ENCODE assay signal across 11 cellular contexts in the genomic region with DNA sequence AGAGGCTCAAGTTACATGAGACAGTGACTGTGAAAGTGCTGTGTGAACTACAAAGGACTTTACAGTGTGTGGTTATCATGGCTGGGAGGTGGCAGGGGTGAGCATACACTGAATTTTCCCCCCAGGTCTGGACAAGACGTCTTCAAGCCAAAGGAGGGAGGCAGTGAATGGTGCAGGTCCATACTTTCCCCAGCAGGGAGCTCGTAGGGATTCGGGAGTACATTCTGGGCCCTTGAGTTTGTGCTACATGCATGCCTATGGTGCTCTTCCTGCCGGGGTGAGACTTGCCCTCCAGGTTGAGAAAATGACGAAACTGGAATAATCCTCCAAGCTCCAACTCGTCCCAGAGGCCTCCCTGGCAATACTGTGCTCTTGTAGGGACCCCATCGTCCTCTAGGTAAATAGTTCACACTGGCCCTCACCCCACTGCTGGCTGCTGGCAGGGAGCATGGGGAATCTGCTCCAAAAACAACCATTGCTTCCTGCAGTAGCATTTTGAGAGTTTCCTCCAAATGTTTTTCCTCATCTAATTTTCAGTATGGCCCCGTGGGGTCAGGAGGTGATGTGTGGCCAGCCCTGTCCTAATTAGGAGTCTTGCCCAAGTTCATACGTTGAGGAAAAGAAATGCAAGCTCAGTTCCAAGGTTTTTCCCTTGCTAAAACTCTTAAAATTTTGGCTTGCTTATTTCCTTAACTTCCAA. TPM values are rescaled to one million over a fixed set of nuclear protein-coding genes. Genes with fewer than 3 reads are reported as not detected.
DNase-seq lines count a peak whose midpoint lies in the region; ATAC-seq and TF ChIP-seq lines count a peak whose summit lies in the region.
"Had no signal": no experiment of that assay in that cellular context is flagged by ENCODE, and none has a peak within 500 bp of the region (broad histone marks: within the 10 kb centered on the region; RNA-seq: fewer than 3 reads in every experiment).

No MANE protein-coding gene starts in this region.

- H3K36me3 Mint-ChIP-seq in activated naive CD4-positive, alpha-beta T cell treated with anti-CD3 and anti-CD28 coated beads, Interleukin-2, amount 10 ng/mL, durations not matched to agents 7 days and 5 days = peaks cover 22% of the 10 kb centered on the region

- H3K27me3 Mint-ChIP-seq in activated naive CD4-positive, alpha-beta T cell treated with anti-CD3 and anti-CD28 coated beads, Interleukin-2, amount 10 ng/mL, durations not matched to agents 7 days and 5 days = peaks cover 4% of the 10 kb centered on the region

- H3K4me3 ChIP-seq in cardiac muscle cell = no peak overlapping the region
- peak overlapping the region in 1 of 2 donors; percentile 64 for H3K4me3 ChIP-seq in testis

- 30 to 33% methylated on average over 4 to 9 of the region's 9 CpGs for WGBS in testis, 2 donors

- ATAC-seq in GM18867 (IDR thresholded peaks at IDR 0.05; ENCODE audit: unreplicated experiment) = no peak
- ATAC-seq in HG02763 (IDR thresholded peaks at IDR 0.05; ENCODE audit: unreplicated experiment) = no peak

- intact Hi-C loops in testis (cut with DNase I; ENCODE audit: low total_unique reads) = loop anchor here (5.0 kb wide), 1 partner anchor 134 kb away; no protein-coding TSS in a partner anchor

- no peaks in the 10 kb centered on the region for H3K36me3 ChIP-seq in cardiac muscle cell
- H3K36me3 ChIP-seq in testis (ENCODE audit: low read depth, missing control alignments) = no peaks in the 10 kb centered on the region
- H3K36me3 ChIP-seq: adrenal gland had no signal

- TF ChIP-seq POLR2A in testis (IDR thresholded peaks at IDR 0.05) = no peak

- no peak for DNase-seq in activated naive CD4-positive, alpha-beta T cell treated with anti-CD3 and anti-CD28 coated beads, Interleukin-2, amount 10 ng/mL, durations not matched to agents 7 days and 5 days
- no peak for DNase-seq in activated naive CD4-positive, alpha-beta T cell (lab: John Stamatoyannopoulos, UW)
- DNase-seq in SW480 (ENCODE audit: low spot score) (peak; percentile 26), cardiac muscle cell (ENCODE audit: low read depth in 1 of 2, low spot score in 1 of 2) (peak in 1 of 2 donors; percentile 12), testis (peak; percentile 34), NCI-H1092 (lab: John Stamatoyannopoulos, UW) (no peak)
- DNase-seq: HCEC 1CT had no signal

- H3K9me3 ChIP-seq in cardiac muscle cell (ENCODE audit: low read depth) (no peaks in the 10 kb centered on the region), testis (no peaks in the 10 kb centered on the region)
- H3K9me3 ChIP-seq: adrenal gland had no signal

- H3K4me1 Mint-ChIP-seq in activated naive CD4-positive, alpha-beta T cell treated with anti-CD3 and anti-CD28 coated beads, Interleukin-2, amount 10 ng/mL, durations not matched to agents 7 days and 5 days = peaks cover 20% of the 10 kb centered on the region

- peaks cover 5% of the 10 kb centered on the region for H3K4me1 ChIP-seq in cardiac muscle cell (ENCODE audit: low read depth)
- H3K4me1 ChIP-seq in testis = peaks cover 16% of the 10 kb centered on the region

- peak overlapping the region; percentile 76 for H3K27ac Mint-ChIP-seq in activated naive CD4-positive, alpha-beta T cell treated with anti-CD3 and anti-CD28 coated beads, Interleukin-2, amount 10 ng/mL, durations not matched to agents 7 days and 5 days

- CTCF ChIA-PET in activated naive CD4-positive, alpha-beta T cell treated with anti-CD3 and anti-CD28 coated beads, Interleukin-2, amount 10 ng/mL, durations not matched to agents 7 days and 5 days (lab: Charles Lee) = interaction anchor here (0.6 to 4.3 kb wide), 12 partner anchors 13 to 767 kb away, joined by 3 to 30 read pairs (median 4); no protein-coding TSS in a partner anchor

- TF ChIP-seq CTCF in cardiac muscle cell (IDR thresholded peaks at IDR 0.05; ENCODE audit: low read depth, low read length) = peak; percentile 9
- TF ChIP-seq CTCF in testis (IDR thresholded peaks at IDR 0.05) = no peak

- peak overlapping the region; percentile 34 for H3K4me3 Mint-ChIP-seq in activated naive CD4-positive, alpha-beta T cell treated with anti-CD3 and anti-CD28 coated beads, Interleukin-2, amount 10 ng/mL, durations not matched to agents 7 days and 5 days

- H3K27me3 ChIP-seq in cardiac muscle cell = peaks cover 19% of the 10 kb centered on the region
- H3K27me3 ChIP-seq in testis = no peaks in the 10 kb centered on the region

- H3K27ac ChIP-seq in cardiac muscle cell = no peak overlapping the region
- H3K27ac ChIP-seq in testis = no peak overlapping the region

- no peaks in the 10 kb centered on the region for H3K9me3 Mint-ChIP-seq in activated naive CD4-positive, alpha-beta T cell treated with anti-CD3 and anti-CD28 coated beads, Interleukin-2, amount 10 ng/mL, durations not matched to agents 7 days and 5 days

RNA-seq across cellular contexts. Expression of a gene that starts 57.6 kb away (rescaled TPM):
- not detected in 2 replicates for total RNA-seq in cardiac muscle cell
- polyA plus RNA-seq in cardiac muscle cell = not detected in 2 replicates
- total RNA-seq in testis = 1 to 10 TPM; 4.0 to 4.8 TPM
- polyA plus RNA-seq in testis (ENCODE audit: insufficient read depth, low read depth, low replicate concordance) = 0.99 TPM
- polyA plus RNA-seq: neural cell had no signal

Comparison
In these comparisons a context has a peak if more than half of its experiments do, and no peak if none do; other contexts are left out.
1. DNase-seq: peak in SW480 (single experiment) and testis (single experiment); none in activated naive CD4-positive, alpha-beta T cell treated with anti-CD3 and anti-CD28 coated beads, Interleukin-2, amount 10 ng/mL, durations not matched to agents 7 days and 5 days (single experiment), activated naive CD4-positive, alpha-beta T cell (0 of 4) and NCI-H1092 (single experiment).